1 cellular context compared by ENCODE assay signal in the genomic region with DNA sequence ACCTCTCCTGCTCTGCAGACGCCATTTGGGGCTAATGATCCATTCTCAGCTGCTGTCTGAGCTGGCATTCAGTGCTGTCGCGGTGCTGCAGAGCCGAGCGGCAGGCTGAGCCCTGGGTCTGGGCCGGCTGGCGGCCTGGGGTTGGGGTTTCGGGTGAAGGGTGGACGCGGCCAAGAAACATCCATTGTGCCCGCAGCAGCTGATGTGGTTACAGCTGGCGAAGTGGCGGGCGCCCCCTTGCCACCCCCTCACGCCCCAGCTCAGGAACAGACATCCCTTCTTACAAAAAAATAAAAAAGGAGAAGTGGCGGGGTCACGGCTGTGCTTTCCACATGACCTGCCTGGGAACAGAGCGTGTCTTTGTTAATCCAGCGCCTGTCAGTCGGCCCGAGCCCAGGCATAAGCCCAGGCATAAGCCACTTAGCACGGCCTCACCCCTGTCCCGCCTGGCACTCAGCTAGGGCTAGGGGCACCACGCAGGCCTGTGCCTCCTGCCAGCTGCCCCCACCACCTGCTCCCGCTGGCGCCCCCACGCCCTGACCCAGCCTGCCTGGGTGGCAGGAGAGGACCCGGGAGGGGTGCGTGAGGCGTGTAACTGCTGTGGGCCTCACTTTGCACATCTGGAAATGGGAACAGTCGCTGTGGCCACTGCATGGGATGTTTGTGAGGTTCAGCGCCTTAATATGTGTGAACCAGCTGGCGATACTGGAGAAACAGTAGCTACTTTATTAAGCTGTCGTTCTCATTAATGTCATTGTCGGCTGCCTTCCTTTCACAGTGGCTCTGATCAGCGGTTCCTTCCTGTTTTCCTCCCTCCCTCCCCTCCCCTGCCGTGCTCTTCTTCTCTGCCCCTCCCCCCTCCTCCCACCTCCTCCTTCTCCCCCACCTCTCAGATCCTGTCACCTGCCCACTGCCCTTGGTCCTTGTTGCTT.
TF ChIP-seq lines count a peak whose summit lies in the region.

No MANE protein-coding gene starts in this region.

TF ChIP-seq in SK-N-SH, 30 proteins besides CTCF, POLR2A, EP300 and RAD21 (continued from another document):
- TF ChIP-seq, protein P1, sequence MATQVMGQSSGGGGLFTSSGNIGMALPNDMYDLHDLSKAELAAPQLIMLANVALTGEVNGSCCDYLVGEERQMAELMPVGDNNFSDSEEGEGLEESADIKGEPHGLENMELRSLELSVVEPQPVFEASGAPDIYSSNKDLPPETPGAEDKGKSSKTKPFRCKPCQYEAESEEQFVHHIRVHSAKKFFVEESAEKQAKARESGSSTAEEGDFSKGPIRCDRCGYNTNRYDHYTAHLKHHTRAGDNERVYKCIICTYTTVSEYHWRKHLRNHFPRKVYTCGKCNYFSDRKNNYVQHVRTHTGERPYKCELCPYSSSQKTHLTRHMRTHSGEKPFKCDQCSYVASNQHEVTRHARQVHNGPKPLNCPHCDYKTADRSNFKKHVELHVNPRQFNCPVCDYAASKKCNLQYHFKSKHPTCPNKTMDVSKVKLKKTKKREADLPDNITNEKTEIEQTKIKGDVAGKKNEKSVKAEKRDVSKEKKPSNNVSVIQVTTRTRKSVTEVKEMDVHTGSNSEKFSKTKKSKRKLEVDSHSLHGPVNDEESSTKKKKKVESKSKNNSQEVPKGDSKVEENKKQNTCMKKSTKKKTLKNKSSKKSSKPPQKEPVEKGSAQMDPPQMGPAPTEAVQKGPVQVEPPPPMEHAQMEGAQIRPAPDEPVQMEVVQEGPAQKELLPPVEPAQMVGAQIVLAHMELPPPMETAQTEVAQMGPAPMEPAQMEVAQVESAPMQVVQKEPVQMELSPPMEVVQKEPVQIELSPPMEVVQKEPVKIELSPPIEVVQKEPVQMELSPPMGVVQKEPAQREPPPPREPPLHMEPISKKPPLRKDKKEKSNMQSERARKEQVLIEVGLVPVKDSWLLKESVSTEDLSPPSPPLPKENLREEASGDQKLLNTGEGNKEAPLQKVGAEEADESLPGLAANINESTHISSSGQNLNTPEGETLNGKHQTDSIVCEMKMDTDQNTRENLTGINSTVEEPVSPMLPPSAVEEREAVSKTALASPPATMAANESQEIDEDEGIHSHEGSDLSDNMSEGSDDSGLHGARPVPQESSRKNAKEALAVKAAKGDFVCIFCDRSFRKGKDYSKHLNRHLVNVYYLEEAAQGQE (IDR thresholded peaks at IDR 0.05; ENCODE audit: low read depth, low read length), result no peak
- TF ChIP-seq CHD2 (IDR thresholded peaks at IDR 0.05; ENCODE audit: low read length, partially characterized antibody), result no peak
- TF ChIP-seq, protein P2, sequence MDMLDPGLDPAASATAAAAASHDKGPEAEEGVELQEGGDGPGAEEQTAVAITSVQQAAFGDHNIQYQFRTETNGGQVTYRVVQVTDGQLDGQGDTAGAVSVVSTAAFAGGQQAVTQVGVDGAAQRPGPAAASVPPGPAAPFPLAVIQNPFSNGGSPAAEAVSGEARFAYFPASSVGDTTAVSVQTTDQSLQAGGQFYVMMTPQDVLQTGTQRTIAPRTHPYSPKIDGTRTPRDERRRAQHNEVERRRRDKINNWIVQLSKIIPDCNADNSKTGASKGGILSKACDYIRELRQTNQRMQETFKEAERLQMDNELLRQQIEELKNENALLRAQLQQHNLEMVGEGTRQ (IDR thresholded peaks at IDR 0.05; ENCODE audit: borderline replicate concordance, low read depth, low read length), result no peak
- TF ChIP-seq EZH2phosphoT487 (IDR thresholded peaks at IDR 0.05; ENCODE audit: borderline replicate concordance, low read depth), result no peak
- no peak for TF ChIP-seq NRF1 (IDR thresholded peaks at IDR 0.05; ENCODE audit: low read depth, low read length)
- TF ChIP-seq FOXJ3 (CRISPR knock-in tag; IDR thresholded peaks at IDR 0.05), result no peak
